Comparison of ENCODE assay signal across 8 cellular contexts in the genomic region with DNA sequence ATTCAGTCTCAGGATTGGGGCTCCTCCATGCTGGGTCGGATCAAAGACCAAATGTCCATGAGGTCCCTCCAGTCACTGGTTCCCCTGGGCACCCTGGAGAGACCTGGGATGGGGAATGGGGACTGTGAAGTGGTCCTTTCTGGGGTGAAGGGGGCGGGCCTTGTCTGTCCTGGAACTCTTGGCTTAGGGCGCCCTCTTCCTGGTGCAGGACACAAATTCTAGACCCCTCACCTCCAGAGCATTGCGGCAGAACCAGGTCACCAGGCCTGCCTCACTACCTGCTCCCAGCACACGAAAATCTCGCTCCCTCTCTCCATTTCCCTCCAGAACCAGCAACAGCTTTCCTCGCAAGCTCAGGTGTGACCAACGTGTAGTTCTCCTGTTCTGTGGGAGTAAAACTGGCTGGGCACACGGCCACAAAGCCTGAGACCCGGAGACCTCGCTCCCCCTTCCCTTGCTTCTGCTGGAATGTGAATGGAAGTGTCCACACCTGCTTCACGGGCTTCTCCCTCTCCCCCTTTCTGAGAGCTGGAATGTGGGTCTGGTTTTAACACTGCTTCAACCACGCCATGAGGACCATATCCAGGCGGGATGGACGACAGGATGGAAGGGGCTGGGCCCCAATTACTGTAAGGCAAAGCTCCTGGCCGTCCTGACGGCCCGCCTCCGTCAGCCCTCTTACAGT.
A peak's percentile ranks its signal among the peaks of the same experiment; 100 is the strongest.
DNase-seq lines count a peak whose midpoint lies in the region; ATAC-seq and TF ChIP-seq lines count a peak whose summit lies in the region.

No MANE protein-coding gene starts in this region.

- H3K36me3 ChIP-seq in left ventricle myocardium inferior (no peaks in the 10 kb centered on the region), Panc1 (ENCODE audit: control insufficient read depth, insufficient read depth, low read length) (no peaks in the 10 kb centered on the region), hepatocyte (replicated peaks; ENCODE audit: insufficient read depth, low read depth) (no peaks in the 10 kb centered on the region), vagina (no peaks in the 10 kb centered on the region), suprapubic skin (no peaks in the 10 kb centered on the region), colonic mucosa (no peaks in the 10 kb centered on the region)

- peaks cover 56% of the 10 kb centered on the region for H3K4me1 ChIP-seq in left ventricle myocardium inferior
- peaks cover 61% of the 10 kb centered on the region for H3K4me1 ChIP-seq in Panc1 (ENCODE audit: control insufficient read depth, insufficient read depth, low read length)
- H3K4me1 ChIP-seq in hepatocyte (ENCODE audit: insufficient read depth): peaks cover 30% of the 10 kb centered on the region
- H3K4me1 ChIP-seq in vagina: peaks cover 54% of the 10 kb centered on the region
- H3K4me1 ChIP-seq in suprapubic skin: peaks cover 44% of the 10 kb centered on the region
- peaks cover 18% of the 10 kb centered on the region for H3K4me1 ChIP-seq in colonic mucosa

- no peaks in the 10 kb centered on the region for H4K20me1 ChIP-seq in hepatocyte (ENCODE audit: insufficient read depth, poor library complexity, severe bottlenecking)

- CTCF ChIA-PET in Panc1 (lab: Charles Lee): interaction anchor here (0.5 to 0.7 kb wide), 3 partner anchors 82 to 96 kb away, joined by 3 to 4 read pairs (median 3); no protein-coding TSS in a partner anchor

- no peak for TF ChIP-seq EP300 in suprapubic skin (IDR thresholded peaks at IDR 0.05)

- BruUV-seq in Panc1 (replicated peaks; lab: Mats Ljungman, UMichigan): no TSS peak

- TF ChIP-seq POLR2A in vagina (IDR thresholded peaks at IDR 0.05) (no peak), suprapubic skin (IDR thresholded peaks at IDR 0.05) (no peak)

- in situ Hi-C loops in Panc1 (cut with HindIII; ENCODE audit: low pct_unique_long_range_greater_than_20kb, low sequenced_read_pairs): no loop called here

- H3K79me2 ChIP-seq in hepatocyte: no peaks in the 10 kb centered on the region

- H3K27ac ChIP-seq in left ventricle myocardium inferior (replicated peaks) (no peak overlapping the region), Panc1 (ENCODE audit: low read length) (peak overlapping the region; percentile 74), hepatocyte (no peak overlapping the region), vagina (peak overlapping the region; percentile 48), suprapubic skin (no peak overlapping the region), colonic mucosa (no peak overlapping the region)

- no peak for TF ChIP-seq CTCF in left ventricle myocardium inferior (IDR thresholded peaks at IDR 0.05; ENCODE audit: borderline replicate concordance)
- no peak for TF ChIP-seq CTCF in Panc1 (IDR thresholded peaks at IDR 0.05)
- peak; percentile 36 for TF ChIP-seq CTCF in hepatocyte (IDR thresholded peaks at IDR 0.05; ENCODE audit: poor library complexity)
- no peak for TF ChIP-seq CTCF in vagina (IDR thresholded peaks at IDR 0.05)
- TF ChIP-seq CTCF in suprapubic skin (IDR thresholded peaks at IDR 0.05): no peak
- no peak for TF ChIP-seq CTCF in colonic mucosa (IDR thresholded peaks at IDR 0.05)

- DNase-seq in Right ventricle myocardium inferior (ENCODE audit: missing footprints) (peak; percentile 50), left ventricle myocardium inferior (no peak), Panc1 (ENCODE audit: low read depth, low spot score) (no peak), hepatocyte (ENCODE audit: low spot score) (no peak), vagina (ENCODE audit: extremely low spot score in 2 of 2) (no peak), occipital lobe (lab: John Stamatoyannopoulos, UW) (no peak), suprapubic skin (ENCODE audit: low spot score in 2 of 2) (no peak), colonic mucosa (no peak)

- H2AFZ ChIP-seq in hepatocyte: peak overlapping the region; percentile 26

- WGBS in hepatocyte (ENCODE audit: low lambda C conversion rate, missing lambda C conversion rate): 62% methylated on average over 19 of the region's 19 CpGs
- 80% methylated on average over 19 of the region's 19 CpGs for WGBS in suprapubic skin

- H3K9me3 ChIP-seq in left ventricle myocardium inferior (replicated peaks) (no peaks in the 10 kb centered on the region), Panc1 (ENCODE audit: control insufficient read depth, insufficient read depth, low read depth, low read length) (no peaks in the 10 kb centered on the region), hepatocyte (ENCODE audit: low read depth) (no peaks in the 10 kb centered on the region), vagina (no peaks in the 10 kb centered on the region), suprapubic skin (no peaks in the 10 kb centered on the region), colonic mucosa (no peaks in the 10 kb centered on the region)

- intact Hi-C loops in Right ventricle myocardium inferior (cut with DNase I) (no loop called here), left ventricle myocardium inferior (cut with micrococcal nuclease) (no loop called here), Panc1 (cut with micrococcal nuclease; ENCODE audit: unreplicated experiment) (no loop called here), vagina (cut with DNase I) (no loop called here), colonic mucosa (cut with DNase I) (loop anchor here (5.0 kb wide), 1 partner anchor 184 kb away; the partner anchor contains the start of gene NCOR2)

- H3K9ac ChIP-seq in colonic mucosa (ENCODE audit: low read depth in 2 of 2, low read length in 2 of 2): no peak overlapping the region

- no peak for ATAC-seq in Right ventricle myocardium inferior
- 0 out of 2 replicates have a peak, but pooled peaks have one; percentile 27 for ATAC-seq in Panc1

- POLR2A ChIA-PET in Panc1 (lab: Charles Lee): no interaction called here

- H3K9me2 ChIP-seq in hepatocyte (replicated peaks; ENCODE audit: insufficient read depth): no peaks in the 10 kb centered on the region

- H3K27me3 ChIP-seq in left ventricle myocardium inferior (ENCODE audit: low read depth) (no peaks in the 10 kb centered on the region), Panc1 (ENCODE audit: control insufficient read depth, insufficient read depth, low read length) (no peaks in the 10 kb centered on the region), hepatocyte (no peaks in the 10 kb centered on the region), vagina (no peaks in the 10 kb centered on the region), suprapubic skin (no peaks in the 10 kb centered on the region), colonic mucosa (no peaks in the 10 kb centered on the region)

- H3K4me3 ChIP-seq in left ventricle myocardium inferior: no peak overlapping the region
- no peak overlapping the region for H3K4me3 ChIP-seq in Panc1 (ENCODE audit: low read depth in 2 of 2, low read length in 2 of 2)
- no peak overlapping the region for H3K4me3 ChIP-seq in hepatocyte
- no peak overlapping the region for H3K4me3 ChIP-seq in vagina
- H3K4me3 ChIP-seq in suprapubic skin: no peak overlapping the region
- H3K4me3 ChIP-seq in colonic mucosa: no peak overlapping the region

- H3K4me2 ChIP-seq in hepatocyte: no peak overlapping the region

Comparison
In these comparisons a context has a peak if more than half of its experiments do, and no peak if none do; other contexts are left out.
1. H3K27ac ChIP-seq: peak in Panc1 (single experiment) and vagina (single experiment); none in left ventricle myocardium inferior (single experiment), hepatocyte (single experiment), suprapubic skin (single experiment) and colonic mucosa (single experiment).